10 cellular contexts compared by ENCODE assay signal in genomic region chr10:100008142-100008522, GRCh38. TPM values are rescaled to one million over a fixed set of nuclear protein-coding genes. Genes with fewer than 3 reads are reported as not detected.
A peak's percentile ranks its signal among the peaks of the same experiment; 100 is the strongest.
DNase-seq lines count a peak whose midpoint lies in the region; ATAC-seq and TF ChIP-seq lines count a peak whose summit lies in the region.
"Had no signal": no experiment of that assay in that cellular context is flagged by ENCODE, and none has a peak within 500 bp of the region (broad histone marks: within the 10 kb centered on the region; RNA-seq: fewer than 3 reads in every experiment).

No MANE protein-coding gene starts in this region.

- intact Hi-C loops in activated CD4-positive, alpha-beta T cell treated with anti-CD3 and anti-CD28 coated beads for 36 hours (cut with DNase I, micrococcal nuclease): loop anchor here (2.0 to 5.0 kb wide), 4 partner anchors 161 to 386 kb away; partner anchors contain the start of genes COX15 (in 1 of the 2), CUTC (in 1 of the 2), ERLIN1 (in 1 of the 2) and SLC25A28 (in 1 of the 2)

- peaks cover 45% of the 10 kb centered on the region for H3K4me1 Mint-ChIP-seq in activated CD4-positive, alpha-beta T cell treated with anti-CD3 and anti-CD28 coated beads for 36 hours
- H3K4me1 Mint-ChIP-seq in activated naive CD8-positive, alpha-beta T cell treated with anti-CD3 and anti-CD28 coated beads, Interleukin-2, amount 10 ng/mL, durations not matched to agents 7 days and 5 days: peaks cover 29% of the 10 kb centered on the region

- peaks cover 12% of the 10 kb centered on the region for H4K20me1 ChIP-seq in hepatocyte (ENCODE audit: insufficient read depth, poor library complexity, severe bottlenecking)

- no peak overlapping the region for H2AFZ ChIP-seq in hepatocyte

- H3K4me2 ChIP-seq in hepatocyte: peak overlapping the region; percentile 89

- H3K27ac Mint-ChIP-seq in activated CD4-positive, alpha-beta T cell treated with anti-CD3 and anti-CD28 coated beads for 36 hours: no peak overlapping the region
- H3K27ac Mint-ChIP-seq in activated naive CD8-positive, alpha-beta T cell treated with anti-CD3 and anti-CD28 coated beads, Interleukin-2, amount 10 ng/mL, durations not matched to agents 7 days and 5 days: no peak overlapping the region

- 40% methylated on average over 6 of the region's 6 CpGs for WGBS in hepatocyte (ENCODE audit: low lambda C conversion rate, missing lambda C conversion rate)

- TF ChIP-seq CTCF in hepatocyte (IDR thresholded peaks at IDR 0.05; ENCODE audit: poor library complexity) (no peak), thoracic aorta (IDR thresholded peaks at IDR 0.05) (no peak)

- POLR2A ChIA-PET in activated CD4-positive, alpha-beta T cell treated with anti-CD3 and anti-CD28 coated beads for 36 hours (lab: Charles Lee): no interaction called here
- POLR2A ChIA-PET in activated naive CD8-positive, alpha-beta T cell treated with anti-CD3 and anti-CD28 coated beads, Interleukin-2, amount 10 ng/mL, durations not matched to agents 7 days and 5 days (lab: Charles Lee): no interaction called here

- H3K36me3 Mint-ChIP-seq in activated CD4-positive, alpha-beta T cell treated with anti-CD3 and anti-CD28 coated beads for 36 hours (ENCODE audit: low read depth): no peaks in the 10 kb centered on the region
- peaks cover 1% of the 10 kb centered on the region for H3K36me3 Mint-ChIP-seq in activated naive CD8-positive, alpha-beta T cell treated with anti-CD3 and anti-CD28 coated beads, Interleukin-2, amount 10 ng/mL, durations not matched to agents 7 days and 5 days

- no peaks in the 10 kb centered on the region for H3K9me2 ChIP-seq in hepatocyte (replicated peaks; ENCODE audit: insufficient read depth)

- H3K27me3 ChIP-seq in hepatocyte: no peaks in the 10 kb centered on the region
- H3K27me3 ChIP-seq in thoracic aorta (replicated peaks; ENCODE audit: insufficient read depth): no peaks in the 10 kb centered on the region
- H3K27me3 ChIP-seq: body of pancreas had no signal

- H3K4me3 Mint-ChIP-seq in activated CD4-positive, alpha-beta T cell treated with anti-CD3 and anti-CD28 coated beads for 36 hours: peak overlapping the region; percentile 74
- peak overlapping the region; percentile 89 for H3K4me3 Mint-ChIP-seq in activated naive CD8-positive, alpha-beta T cell treated with anti-CD3 and anti-CD28 coated beads, Interleukin-2, amount 10 ng/mL, durations not matched to agents 7 days and 5 days

- H3K79me2 ChIP-seq in hepatocyte: peaks cover 60% of the 10 kb centered on the region

- H3K9me3 Mint-ChIP-seq in activated CD4-positive, alpha-beta T cell treated with anti-CD3 and anti-CD28 coated beads for 36 hours (ENCODE audit: low read depth): no peaks in the 10 kb centered on the region
- H3K9me3 Mint-ChIP-seq in activated naive CD8-positive, alpha-beta T cell treated with anti-CD3 and anti-CD28 coated beads, Interleukin-2, amount 10 ng/mL, durations not matched to agents 7 days and 5 days: no peaks in the 10 kb centered on the region

- H3K27ac ChIP-seq in hepatocyte (peak overlapping the region; percentile 81), thoracic aorta (no peak overlapping the region)
- H3K27ac ChIP-seq: body of pancreas, C4-2B had no signal

- no peak for ATAC-seq in activated CD4-positive, alpha-beta T cell treated with anti-CD3 and anti-CD28 coated beads for 36 hours
- no peak for ATAC-seq in activated naive CD8-positive, alpha-beta T cell treated with anti-CD3 and anti-CD28 coated beads, Interleukin-2, amount 10 ng/mL, durations not matched to agents 7 days and 5 days (ENCODE audit: low read depth)
- no peak for ATAC-seq in thoracic aorta (ENCODE audit: insufficient number of reproducible peaks, low FRiP score, low read depth)
- no peak for ATAC-seq in GM21576 (IDR thresholded peaks at IDR 0.05; ENCODE audit: unreplicated experiment)
- ATAC-seq: body of pancreas had no signal

- H3K36me3 ChIP-seq in hepatocyte (replicated peaks; ENCODE audit: insufficient read depth, low read depth): no peaks in the 10 kb centered on the region
- H3K36me3 ChIP-seq in thoracic aorta: no peaks in the 10 kb centered on the region

- H3K4me3 ChIP-seq in hepatocyte (peak overlapping the region; percentile 93), thoracic aorta (peak overlapping the region; percentile 91)

- peaks cover 8% of the 10 kb centered on the region for H3K27me3 Mint-ChIP-seq in activated CD4-positive, alpha-beta T cell treated with anti-CD3 and anti-CD28 coated beads for 36 hours
- peaks cover 16% of the 10 kb centered on the region for H3K27me3 Mint-ChIP-seq in activated naive CD8-positive, alpha-beta T cell treated with anti-CD3 and anti-CD28 coated beads, Interleukin-2, amount 10 ng/mL, durations not matched to agents 7 days and 5 days

- CTCF ChIA-PET in activated CD4-positive, alpha-beta T cell treated with anti-CD3 and anti-CD28 coated beads for 36 hours (lab: Charles Lee): interaction anchor here (0.8 to 3.3 kb wide), 9 partner anchors 12 to 208 kb away, joined by 3 to 26 read pairs (median 4); no protein-coding TSS in a partner anchor

- H3K9me3 ChIP-seq in hepatocyte (ENCODE audit: low read depth) (no peaks in the 10 kb centered on the region), thoracic aorta (no peaks in the 10 kb centered on the region)
- H3K9me3 ChIP-seq: body of pancreas had no signal

- H3K4me1 ChIP-seq in hepatocyte (ENCODE audit: insufficient read depth): peaks cover 20% of the 10 kb centered on the region
- H3K4me1 ChIP-seq in thoracic aorta (ENCODE audit: control insufficient read depth in 1 of 2, low read depth in 2 of 2): peaks cover 13 to 29% of the 10 kb centered on the region in 2 donors

- DNase-seq in activated CD4-positive, alpha-beta T cell treated with anti-CD3 and anti-CD28 coated beads for 36 hours: no peak
- no peak for DNase-seq in activated CD4-positive, alpha-beta T cell treated with anti-CD3 and anti-CD28 coated beads for 1 hour
- DNase-seq in activated naive CD8-positive, alpha-beta T cell treated with anti-CD3 and anti-CD28 coated beads, Interleukin-2, amount 10 ng/mL, durations not matched to agents 7 days and 5 days: no peak
- DNase-seq in hepatocyte (ENCODE audit: low spot score) (no peak), thoracic aorta (ENCODE audit: low spot score) (no peak), NCI-H1092 treated with DMSO at 0.1 percent for 48 hours (lab: John Stamatoyannopoulos, UW) (no peak)
- DNase-seq in central memory CD4-positive, alpha-beta T cell: no peak

RNA-seq across cellular contexts. Expression of gene DNMBP, which starts 1.6 kb away (rescaled TPM):
- total RNA-seq in activated CD4-positive, alpha-beta T cell treated with anti-CD3 and anti-CD28 coated beads for 36 hours: 1 to 10 TPM; 1.9 to 2.4 TPM
- 1 to 10 TPM; 5.2 to 6.0 TPM for total RNA-seq in activated naive CD8-positive, alpha-beta T cell treated with anti-CD3 and anti-CD28 coated beads, Interleukin-2, amount 10 ng/mL, durations not matched to agents 7 days and 5 days
- total RNA-seq in hepatocyte (16.5 and 18.2 TPM in 2 replicates), thoracic aorta (10 to 100 TPM; 17.9 to 34.2 TPM)
- polyA plus RNA-seq in hepatocyte: 11.6 and 13.9 TPM in 2 replicates
